Comparison of ENCODE assay signal across 8 cellular contexts in genomic region chr17:51427259-51428255, GRCh38.
DNase-seq lines count a peak whose midpoint lies in the region; ATAC-seq, FAIRE-seq and TF ChIP-seq lines count a peak whose summit lies in the region.

No MANE protein-coding gene starts in this region.

- H3K27me3 ChIP-seq in prostate gland (replicated peaks; ENCODE audit: insufficient read depth) (no peaks in the 10 kb centered on the region), PC-9 (ENCODE audit: insufficient read depth, low read depth) (peaks cover 20% of the 10 kb centered on the region)

- no peak for FAIRE-seq in A549 (lab: Jason Lieb, UNC)

- TF ChIP-seq CTCF in A549 (IDR thresholded peaks at IDR 0.05) = no peak
- TF ChIP-seq CTCF in prostate gland (IDR thresholded peaks at IDR 0.05) = no peak
- no peak for TF ChIP-seq CTCF in PC-9 (conservative IDR thresholded peaks at IDR 0.05)

- H3K36me3 ChIP-seq in prostate gland = no peaks in the 10 kb centered on the region
- H3K36me3 ChIP-seq in PC-9 (ENCODE audit: low read depth) = no peaks in the 10 kb centered on the region

- H3K9me2 ChIP-seq in PC-9 (ENCODE audit: insufficient read depth) = no peaks in the 10 kb centered on the region

- TF ChIP-seq EP300 in A549 (IDR thresholded peaks at IDR 0.05) = no peak

- H4K20me1 ChIP-seq in PC-9 (ENCODE audit: insufficient read depth) = no peaks in the 10 kb centered on the region

- TF ChIP-seq POLR2A in A549 (IDR thresholded peaks at IDR 0.05; ENCODE audit: low read length) = no peak
- no peak for TF ChIP-seq POLR2A in prostate gland (IDR thresholded peaks at IDR 0.05)

- H3K4me2 ChIP-seq in A549 (no peak overlapping the region), PC-9 (no peak overlapping the region)

- 57% methylated on average over 12 of the region's 12 CpGs for WGBS in A549 (ENCODE audit: missing lambda C conversion rate)
- WGBS in prostate gland = 59% methylated on average over 12 of the region's 12 CpGs

- H3K9me3 ChIP-seq in A549 (no peaks in the 10 kb centered on the region), prostate gland (no peaks in the 10 kb centered on the region), PC-9 (ENCODE audit: insufficient read depth, low read depth) (no peaks in the 10 kb centered on the region)

- POLR2A ChIA-PET in A549 (lab: Yijun Ruan, JAX) = no interaction called here
- POLR2A ChIA-PET in PC-9 (lab: Charles Lee; ENCODE audit: unreplicated experiment) = interaction anchor here (0.6 kb wide), 1 partner anchor 1969 kb away, joined by 4 read pairs; no protein-coding TSS in a partner anchor

- CTCF ChIA-PET in A549 (lab: Yijun Ruan, JAX) (interaction anchor here (1.0 to 2.2 kb wide), 2 partner anchors 17 to 56 kb away, joined by 3 to 8 read pairs; no protein-coding TSS in a partner anchor), PC-9 (lab: Charles Lee) (no interaction called here)

- no peaks in the 10 kb centered on the region for H3F3A ChIP-seq in PC-9 (ENCODE audit: insufficient read depth, low read depth)

- DNase-seq in A549 (ENCODE audit: low read depth in 1 of 2, low spot score in 1 of 2) (no peak), NCI-H510A treated with DMSO at 0.1 percent for 48 hours (lab: John Stamatoyannopoulos, UW) (peak; percentile 89), prostate gland (ENCODE audit: low spot score) (no peak), PC-9 (no peak), nucleus accumbens (lab: John Stamatoyannopoulos, UW) (no peak)
- DNase-seq in activated T-helper 9 cell treated with anti-CD3 and anti-CD28 coated beads, Interleukin-2, amount 50 U/mL, for 16 hours (ENCODE audit: low read depth) = peak; percentile 44
- peak; percentile 58 for DNase-seq in stimulated activated CD4-positive, alpha-beta T cell treated with anti-CD3 and anti-CD28 coated beads, Interleukin-4, amount 100 ng/mL, for 24 hours

- no peak overlapping the region for H2AFZ ChIP-seq in PC-9

- intact Hi-C loops in prostate gland (cut with DNase I) (no loop called here), PC-9 (cut with micrococcal nuclease; ENCODE audit: unreplicated experiment) (no loop called here)

- no peak overlapping the region for H3K4me3 ChIP-seq in A549
- no peak overlapping the region for H3K4me3 ChIP-seq in prostate gland
- H3K4me3 ChIP-seq in PC-9 = no peak overlapping the region

- no TSS peak for BruUV-seq in PC-9 (replicated peaks; lab: Mats Ljungman, UMichigan)

- no peak for ATAC-seq in A549
- peak; percentile 80 for ATAC-seq in GM21423 (IDR thresholded peaks at IDR 0.05; ENCODE audit: unreplicated experiment)

- no peaks in the 10 kb centered on the region for H3K79me2 ChIP-seq in PC-9 (ENCODE audit: low read depth)

- H3K4me1 ChIP-seq in A549 (peaks cover 19% of the 10 kb centered on the region), prostate gland (replicated peaks) (no peaks in the 10 kb centered on the region), PC-9 (replicated peaks; ENCODE audit: insufficient read depth) (no peaks in the 10 kb centered on the region)

- TF ChIP-seq RAD21 in A549 (conservative IDR thresholded peaks at IDR 0.05 in 1 of 2, IDR thresholded peaks at IDR 0.05 in 1 of 2) = no peak

- H3K27ac ChIP-seq in A549 (peak overlapping the region in 1 of 2 experiments; percentile 29; a peak in 2 of 6 replicates), prostate gland (no peak overlapping the region), PC-9 (no peak overlapping the region)

TF ChIP-seq in A549, 52 proteins besides CTCF, POLR2A, EP300 and RAD21:
- no peak for TF ChIP-seq NFE2L2 (conservative IDR thresholded peaks at IDR 0.05; ENCODE audit: low read length)
- no peak for TF ChIP-seq CHD4 (IDR thresholded peaks at IDR 0.05; ENCODE audit: borderline replicate concordance)
- TF ChIP-seq CEBPB (IDR thresholded peaks at IDR 0.05) = peak; percentile 37 to 50; a peak in 2 of 4 replicates
- no peak for TF ChIP-seq RNF2 (IDR thresholded peaks at IDR 0.05; ENCODE audit: borderline replicate concordance, low read depth)
- TF ChIP-seq E2F6 (IDR thresholded peaks at IDR 0.05; ENCODE audit: borderline replicate concordance, low read depth) = no peak

Comparison
In these comparisons a context has a peak if more than half of its experiments do, and no peak if none do; other contexts are left out.
1. DNase-seq: peak in NCI-H510A treated with DMSO at 0.1 percent for 48 hours (single experiment), activated T-helper 9 cell treated with anti-CD3 and anti-CD28 coated beads, Interleukin-2, amount 50 U/mL, for 16 hours (single experiment) and stimulated activated CD4-positive, alpha-beta T cell treated with anti-CD3 and anti-CD28 coated beads, Interleukin-4, amount 100 ng/mL, for 24 hours (single experiment); none in A549 (0 of 2), prostate gland (single experiment), PC-9 (0 of 2) and nucleus accumbens (0 of 56).